ENCODE assay signal across 11 cellular contexts in genomic region chr3:129481225-129481782, GRCh38. TPM values are rescaled to one million over a fixed set of nuclear protein-coding genes. Genes with fewer than 3 reads are reported as not detected.
DNase-seq lines count a peak whose midpoint lies in the region; FAIRE-seq and TF ChIP-seq lines count a peak whose summit lies in the region.
"Not testable (repeated sequence)": the region's sequence is repeated elsewhere in the genome, so short reads cannot be mapped to it uniquely, and the experiment has no call there.
"Had no signal": no experiment of that assay in that cellular context is flagged by ENCODE, and none has a peak within 500 bp of the region (broad histone marks: within the 10 kb centered on the region; RNA-seq: fewer than 3 reads in every experiment).

No MANE protein-coding gene starts in this region.

- peak; percentile 47 for DNase-seq in NCI-H1694 (lab: John Stamatoyannopoulos, UW)
- DNase-seq in activated CD4-positive, alpha-beta T cell treated with anti-CD3 and anti-CD28 coated beads, Interleukin-2, amount 10 ng/mL, durations not matched to agents 7 days and 5 days; astrocyte (ENCODE audit: low read depth); endothelial cell (ENCODE audit: low spot score); neural crest cell (ENCODE audit: low read depth, low spot score); smooth muscle cell (lab: John Stamatoyannopoulos, UW; ENCODE audit: unreplicated experiment): not testable (repeated sequence)
- peak; percentile 46 for DNase-seq in left ventricle myocardium inferior

- not testable (repeated sequence) for H3F3A ChIP-seq in smooth muscle cell (ENCODE audit: low read depth)

- TF ChIP-seq CTCF in astrocyte (IDR thresholded peaks at IDR 0.05; ENCODE audit: insufficient read depth, low read depth, low read length); endothelial cell (IDR thresholded peaks at IDR 0.05; ENCODE audit: unreplicated experiment); left ventricle myocardium inferior (IDR thresholded peaks at IDR 0.05; ENCODE audit: borderline replicate concordance); neural crest cell (conservative IDR thresholded peaks at IDR 0.05); smooth muscle cell (IDR thresholded peaks at IDR 0.05; ENCODE audit: borderline replicate concordance, insufficient read depth, poor library complexity, severe bottlenecking): not testable (repeated sequence)

- intact Hi-C loops in left ventricle myocardium inferior (cut with micrococcal nuclease): not testable (repeated sequence)

- H3K36me3 ChIP-seq in astrocyte (ENCODE audit: insufficient read depth, low read length) (peaks cover 11% of the 10 kb centered on the region), left ventricle myocardium inferior (peaks cover 57% of the 10 kb centered on the region)
- not testable (repeated sequence) for H3K36me3 ChIP-seq in smooth muscle cell (ENCODE audit: low read depth)

- H3K9me3 ChIP-seq in astrocyte (ENCODE audit: insufficient read depth, low read depth, low read length); left ventricle myocardium inferior (replicated peaks); smooth muscle cell (replicated peaks; ENCODE audit: low read depth): not testable (repeated sequence)

- H3K79me2 ChIP-seq in astrocyte (ENCODE audit: insufficient read depth, low read length); smooth muscle cell (ENCODE audit: low read depth): not testable (repeated sequence)

- H3K4me1 Mint-ChIP-seq in activated CD4-positive, alpha-beta T cell treated with anti-CD3 and anti-CD28 coated beads, Interleukin-2, amount 10 ng/mL, durations not matched to agents 7 days and 5 days: peaks cover 12% of the 10 kb centered on the region
- H3K4me1 Mint-ChIP-seq in astrocyte (ENCODE audit: low read depth, unreplicated experiment) (peaks cover 26% of the 10 kb centered on the region), endothelial cell (ENCODE audit: unreplicated experiment) (peaks cover 35% of the 10 kb centered on the region), neural crest cell (peaks cover 12% of the 10 kb centered on the region)

- H3K4me1 ChIP-seq in astrocyte (ENCODE audit: insufficient read depth, low read length): peaks cover 28% of the 10 kb centered on the region
- H3K4me1 ChIP-seq in left ventricle myocardium inferior: peaks cover 41% of the 10 kb centered on the region
- H3K4me1 ChIP-seq in smooth muscle cell (ENCODE audit: low read depth): not testable (repeated sequence)

- H3K36me3 Mint-ChIP-seq in activated CD4-positive, alpha-beta T cell treated with anti-CD3 and anti-CD28 coated beads, Interleukin-2, amount 10 ng/mL, durations not matched to agents 7 days and 5 days (ENCODE audit: low read depth): peaks cover 14% of the 10 kb centered on the region
- H3K36me3 Mint-ChIP-seq in astrocyte (ENCODE audit: low read depth, unreplicated experiment): peaks cover 23% of the 10 kb centered on the region
- peaks cover 30% of the 10 kb centered on the region for H3K36me3 Mint-ChIP-seq in endothelial cell (ENCODE audit: low read depth, unreplicated experiment)
- H3K36me3 Mint-ChIP-seq in neural crest cell (ENCODE audit: low read depth): not testable (repeated sequence)

- not testable (repeated sequence) for H3K9me3 Mint-ChIP-seq in activated CD4-positive, alpha-beta T cell treated with anti-CD3 and anti-CD28 coated beads, Interleukin-2, amount 10 ng/mL, durations not matched to agents 7 days and 5 days; astrocyte (ENCODE audit: unreplicated experiment); endothelial cell (ENCODE audit: unreplicated experiment); neural crest cell

- H3K27me3 Mint-ChIP-seq in activated CD4-positive, alpha-beta T cell treated with anti-CD3 and anti-CD28 coated beads, Interleukin-2, amount 10 ng/mL, durations not matched to agents 7 days and 5 days; astrocyte (ENCODE audit: low read depth, unreplicated experiment); endothelial cell (ENCODE audit: unreplicated experiment); neural crest cell (ENCODE audit: low read depth): not testable (repeated sequence)

- CTCF ChIA-PET in activated CD4-positive, alpha-beta T cell treated with anti-CD3 and anti-CD28 coated beads, Interleukin-2, amount 10 ng/mL, durations not matched to agents 7 days and 5 days (lab: Charles Lee): interaction anchor here (0.6 to 1.6 kb wide), 6 partner anchors 9 to 398 kb away, joined by 3 to 6 read pairs (median 4); no protein-coding TSS in a partner anchor

- not testable (repeated sequence) for H3K27me3 ChIP-seq in astrocyte (ENCODE audit: insufficient read depth, low read length); left ventricle myocardium inferior (ENCODE audit: low read depth); smooth muscle cell (ENCODE audit: low read depth)

- 59% methylated on average over 11 of the region's 11 CpGs for WGBS in smooth muscle cell (ENCODE audit: low lambda C conversion rate)

- POLR2A ChIA-PET in activated CD4-positive, alpha-beta T cell treated with anti-CD3 and anti-CD28 coated beads, Interleukin-2, amount 10 ng/mL, durations not matched to agents 7 days and 5 days (lab: Charles Lee): not testable (repeated sequence)

- H2AFZ ChIP-seq in astrocyte (ENCODE audit: low read depth, low read length); smooth muscle cell (ENCODE audit: low read depth): not testable (repeated sequence)

- H4K20me1 ChIP-seq in astrocyte (ENCODE audit: insufficient read depth, low read length); smooth muscle cell (ENCODE audit: low read depth): not testable (repeated sequence)

- H3K9ac ChIP-seq in astrocyte (ENCODE audit: low read length): peak overlapping the region; percentile 15
- peak overlapping the region; percentile 65 for H3K9ac ChIP-seq in smooth muscle cell (ENCODE audit: low read depth)

- H3K27ac ChIP-seq in astrocyte (ENCODE audit: low read depth, low read length): peak overlapping the region; percentile 53
- H3K27ac ChIP-seq in left ventricle myocardium inferior (replicated peaks): peak overlapping the region; percentile 74
- H3K27ac ChIP-seq in smooth muscle cell (ENCODE audit: low read depth): peak overlapping the region; percentile 89

- FAIRE-seq in astrocyte (lab: Jason Lieb, UNC): not testable (repeated sequence)

- H3K27ac Mint-ChIP-seq in activated CD4-positive, alpha-beta T cell treated with anti-CD3 and anti-CD28 coated beads, Interleukin-2, amount 10 ng/mL, durations not matched to agents 7 days and 5 days: peak overlapping the region; percentile 87
- not testable (repeated sequence) for H3K27ac Mint-ChIP-seq in astrocyte (ENCODE audit: unreplicated experiment)
- H3K27ac Mint-ChIP-seq in endothelial cell (ENCODE audit: unreplicated experiment) (peak overlapping the region; percentile 96), neural crest cell (ENCODE audit: unreplicated experiment) (peak overlapping the region; percentile 15)

- peak overlapping the region; percentile 54 for H3K4me2 ChIP-seq in astrocyte (ENCODE audit: low read length)
- not testable (repeated sequence) for H3K4me2 ChIP-seq in smooth muscle cell

- H3K4me3 ChIP-seq in astrocyte (ENCODE audit: insufficient read depth, low read depth, low read length); left ventricle myocardium inferior; smooth muscle cell: not testable (repeated sequence)

- H3K4me3 Mint-ChIP-seq in activated CD4-positive, alpha-beta T cell treated with anti-CD3 and anti-CD28 coated beads, Interleukin-2, amount 10 ng/mL, durations not matched to agents 7 days and 5 days; astrocyte (ENCODE audit: unreplicated experiment); endothelial cell (ENCODE audit: unreplicated experiment); neural crest cell: not testable (repeated sequence)

RNA-seq across cellular contexts. Expression of gene IFT122, which starts 41.3 kb away (rescaled TPM):
- total RNA-seq in activated CD4-positive, alpha-beta T cell treated with anti-CD3 and anti-CD28 coated beads, Interleukin-2, amount 10 ng/mL, durations not matched to agents 7 days and 5 days: 10 to 100 TPM; 24.9 to 27.2 TPM
- total RNA-seq in astrocyte (17.7 and 19.9 TPM in 2 replicates), endothelial cell (ENCODE audit: unreplicated experiment) (25.1 TPM), left ventricle myocardium inferior (16.5 TPM), neural crest cell (44.9 and 49.3 TPM in 2 replicates), smooth muscle cell (17.3 and 17.4 TPM in 2 replicates)
- polyA plus RNA-seq in smooth muscle cell: 13.2 and 13.4 TPM in 2 replicates

RNA-seq across cellular contexts. Expression of gene MBD4, which starts 41.6 kb away (rescaled TPM):
- total RNA-seq in activated CD4-positive, alpha-beta T cell treated with anti-CD3 and anti-CD28 coated beads, Interleukin-2, amount 10 ng/mL, durations not matched to agents 7 days and 5 days: 10 to 100 TPM; 47.9 to 50.6 TPM
- total RNA-seq in astrocyte (22.3 and 22.8 TPM in 2 replicates), endothelial cell (ENCODE audit: unreplicated experiment) (30.6 TPM), left ventricle myocardium inferior (18.8 TPM), neural crest cell (37.8 and 39.5 TPM in 2 replicates), smooth muscle cell (23.1 and 28.9 TPM in 2 replicates)
- polyA plus RNA-seq in smooth muscle cell: 26.5 and 26.8 TPM in 2 replicates

RNA-seq across cellular contexts. Expression of gene RHO, which starts 47.1 kb away (rescaled TPM):
- total RNA-seq in activated CD4-positive, alpha-beta T cell treated with anti-CD3 and anti-CD28 coated beads, Interleukin-2, amount 10 ng/mL, durations not matched to agents 7 days and 5 days: not detected
- total RNA-seq in astrocyte: not detected in 2 replicates
- total RNA-seq in endothelial cell (ENCODE audit: unreplicated experiment): not detected
- total RNA-seq in left ventricle myocardium inferior: not detected
- total RNA-seq in neural crest cell: not detected in 2 replicates
- 0.63 TPM in 1 of 2 replicates, not detected in the other for total RNA-seq in smooth muscle cell
- polyA plus RNA-seq in smooth muscle cell: not detected in 2 replicates
- total RNA-seq: cerebellum, GM23338, HepG2, kidney epithelial cell had no signal
- polyA plus RNA-seq: GM23338, HepG2 had no signal

RNA-seq across cellular contexts. Expression of gene EFCAB12, which starts 52.9 kb away (rescaled TPM):
- total RNA-seq in activated CD4-positive, alpha-beta T cell treated with anti-CD3 and anti-CD28 coated beads, Interleukin-2, amount 10 ng/mL, durations not matched to agents 7 days and 5 days: under 1 TPM; 0.69 TPM
- 0.14 and 0.26 TPM in 2 replicates for total RNA-seq in astrocyte
- total RNA-seq in endothelial cell (ENCODE audit: unreplicated experiment): 0.21 TPM
- total RNA-seq in left ventricle myocardium inferior: not detected
- 3.1 and 4.0 TPM in 2 replicates for total RNA-seq in neural crest cell
- 0.09 and 0.76 TPM in 2 replicates for total RNA-seq in smooth muscle cell
- polyA plus RNA-seq in smooth muscle cell: 0.90 TPM in 1 of 2 replicates, not detected in the other
- total RNA-seq: kidney epithelial cell had no signal
